ENCODE assay signal across 11 cellular contexts in the genomic region with DNA sequence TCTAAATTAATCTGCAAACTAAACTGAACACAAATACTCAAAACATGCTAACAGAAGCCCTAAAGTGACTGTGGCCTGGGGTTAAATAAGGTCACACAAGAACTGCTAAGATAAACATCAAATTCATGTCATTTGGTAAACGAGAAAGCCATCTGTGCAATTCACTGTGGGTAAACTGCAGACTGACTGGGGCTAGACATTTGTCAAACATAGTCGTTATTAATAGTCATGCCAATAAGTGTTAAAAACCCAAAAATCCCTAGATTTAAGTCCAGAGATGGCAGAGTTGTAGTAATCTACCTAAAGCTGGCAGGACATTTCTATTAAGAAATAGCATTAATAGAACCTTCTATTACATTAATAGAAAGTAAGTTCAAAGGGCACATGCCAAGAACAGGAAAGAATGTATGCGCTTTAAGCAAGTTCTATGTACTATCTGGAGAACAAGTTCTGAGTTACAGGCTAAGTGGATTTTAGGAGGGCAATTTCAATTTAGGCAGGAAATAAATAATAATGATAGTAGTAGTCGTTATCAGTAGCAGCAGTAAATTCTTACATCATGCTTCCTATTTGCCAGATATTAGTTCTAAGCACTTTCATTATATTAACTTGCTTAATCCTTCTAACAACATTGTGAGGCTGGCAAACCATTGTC. TPM values are rescaled to one million over a fixed set of nuclear protein-coding genes. Genes with fewer than 3 reads are reported as not detected.
DNase-seq lines count a peak whose midpoint lies in the region; ATAC-seq, FAIRE-seq and TF ChIP-seq lines count a peak whose summit lies in the region.
"Had no signal": no experiment of that assay in that cellular context is flagged by ENCODE, and none has a peak within 500 bp of the region (broad histone marks: within the 10 kb centered on the region; RNA-seq: fewer than 3 reads in every experiment).

No MANE protein-coding gene starts in this region.

- no peaks in the 10 kb centered on the region for H3K9me3 ChIP-seq in naive thymus-derived CD4-positive, alpha-beta T cell (ENCODE audit: control insufficient read depth in 2 of 3, low read length in 3 of 3)
- no peaks in the 10 kb centered on the region for H3K9me3 ChIP-seq in psoas muscle

- peaks cover 32 to 88% (median 75%) of the 10 kb centered on the region in 7 donors for H3K4me1 Mint-ChIP-seq in naive thymus-derived CD4-positive, alpha-beta T cell
- H3K4me1 Mint-ChIP-seq: nephron, WTC11 had no signal

- intact Hi-C loops in naive thymus-derived CD4-positive, alpha-beta T cell (cut with micrococcal nuclease) = loop anchor here in 1 of 2 donors (5.0 kb wide), 1 partner anchor 1871 kb away; no protein-coding TSS in a partner anchor
- intact Hi-C loops in psoas muscle (cut with DNase I) (no loop called here), posterior cingulate gyrus (cut with DNase I) (no loop called here)

- DNase-seq in GM12892 (ENCODE audit: insufficient read length) (no peak), psoas muscle (no peak), posterior cingulate gyrus (no peak), HTR-8/SVneo (ENCODE audit: insufficient read length, low spot score) (no peak)
- peak in 5 of 9 donors; percentile 17 to 45 (median 28) for DNase-seq in naive thymus-derived CD4-positive, alpha-beta T cell
- DNase-seq: brain microvascular endothelial cell, NCI-H510A had no signal

- H3K4me1 ChIP-seq in naive thymus-derived CD4-positive, alpha-beta T cell (ENCODE audit: control insufficient read depth in 2 of 2, insufficient read depth in 2 of 2, low read length in 2 of 2) = peaks cover 33 to 37% of the 10 kb centered on the region in 2 donors
- peaks cover 31% of the 10 kb centered on the region for H3K4me1 ChIP-seq in psoas muscle

- CTCF ChIA-PET in naive thymus-derived CD4-positive, alpha-beta T cell (lab: Charles Lee) = interaction anchor here (0.6 kb wide), 1 partner anchor 28 kb away, joined by 3 read pairs; no protein-coding TSS in a partner anchor

- POLR2A ChIA-PET in naive thymus-derived CD4-positive, alpha-beta T cell (lab: Charles Lee) = interaction anchor here (1.7 kb wide), 1 partner anchor 9 kb away, joined by 19 read pairs; a partner anchor contains a TSS

- TF ChIP-seq CTCF in VCaP (conservative IDR thresholded peaks at IDR 0.05) = no peak
- TF ChIP-seq CTCF in psoas muscle (IDR thresholded peaks at IDR 0.05) = no peak

- peak overlapping the region in 8 of 9 donors; percentile 66 to 94 (median 86) for H3K27ac Mint-ChIP-seq in naive thymus-derived CD4-positive, alpha-beta T cell
- H3K27ac Mint-ChIP-seq: nephron, WTC11 had no signal

- peak overlapping the region in 9 of 10 donors; percentile 11 to 67 (median 61) for H3K4me3 Mint-ChIP-seq in naive thymus-derived CD4-positive, alpha-beta T cell
- H3K4me3 Mint-ChIP-seq: nephron, WTC11 had no signal

- no peaks in the 10 kb centered on the region for H3K27me3 Mint-ChIP-seq in naive thymus-derived CD4-positive, alpha-beta T cell

- H3K27ac ChIP-seq in VCaP (peak overlapping the region; percentile 21; the same call in 1 of the 2 replicates), psoas muscle (no peak overlapping the region)
- H3K27ac ChIP-seq in naive thymus-derived CD4-positive, alpha-beta T cell (ENCODE audit: low read depth, low read length) = peak overlapping the region; percentile 24
- H3K27ac ChIP-seq: brain microvascular endothelial cell had no signal

- H3K36me3 Mint-ChIP-seq in naive thymus-derived CD4-positive, alpha-beta T cell = peaks cover 0 to 26% (median 7%) of the 10 kb centered on the region in 5 donors
- H3K36me3 Mint-ChIP-seq: WTC11 had no signal

- WGBS in psoas muscle, 3 donors = 34 to 41% (median 38%) methylated on average over 4 of the region's 4 CpGs

- no peak for TF ChIP-seq POLR2A in GM12892 (IDR thresholded peaks at IDR 0.05; ENCODE audit: low read depth, low read length)

- no peaks in the 10 kb centered on the region for H3K27me3 ChIP-seq in naive thymus-derived CD4-positive, alpha-beta T cell (ENCODE audit: control insufficient read depth in 2 of 2, insufficient read depth in 2 of 2, low read length in 2 of 2)
- no peaks in the 10 kb centered on the region for H3K27me3 ChIP-seq in psoas muscle (ENCODE audit: insufficient read depth in 3 of 3, low read length in 2 of 3)
- H3K27me3 ChIP-seq: brain microvascular endothelial cell had no signal

- no peak overlapping the region for H3K4me3 ChIP-seq in naive thymus-derived CD4-positive, alpha-beta T cell (ENCODE audit: low read length)
- no peak overlapping the region for H3K4me3 ChIP-seq in psoas muscle

- ATAC-seq in HG03064 (IDR thresholded peaks at IDR 0.05; ENCODE audit: low read depth, unreplicated experiment) (peak; percentile 40), psoas muscle (no peak)
- ATAC-seq in naive thymus-derived CD4-positive, alpha-beta T cell = peak; percentile 68
- ATAC-seq: WTC11 had no signal

- FAIRE-seq in GM12892 (lab: Jason Lieb, UNC) = peak; percentile 5
- FAIRE-seq in HTR-8/SVneo (lab: Jason Lieb, UNC) = no peak

- no peaks in the 10 kb centered on the region for H3K36me3 ChIP-seq in naive thymus-derived CD4-positive, alpha-beta T cell (ENCODE audit: control insufficient read depth in 2 of 3, insufficient read depth in 3 of 3, low read length in 3 of 3)
- H3K36me3 ChIP-seq in psoas muscle (ENCODE audit: insufficient read depth in 1 of 2, low read depth in 1 of 2) = peaks cover 0 to 19% of the 10 kb centered on the region in 2 donors
- H3K36me3 ChIP-seq: brain microvascular endothelial cell had no signal

- H3K9me3 Mint-ChIP-seq in naive thymus-derived CD4-positive, alpha-beta T cell = no peaks in the 10 kb centered on the region
- H3K9me3 Mint-ChIP-seq: nephron, WTC11 had no signal

RNA-seq across cellular contexts. Expression of a gene that starts 8.6 kb away (rescaled TPM):
- polyA plus RNA-seq in GM12892 (2012; ENCODE audit: missing spikeins) = 6.8 TPM
- 10 to 100 TPM; 21.0 to 55.9 (median 33.9) TPM for total RNA-seq in naive thymus-derived CD4-positive, alpha-beta T cell
- polyA plus RNA-seq in naive thymus-derived CD4-positive, alpha-beta T cell = 10 to 100 TPM in 1 of 2 donors, 1 to 10 TPM in 1; 9.3 to 12.4 TPM
- 10 to 100 TPM; 19.2 to 36.4 (median 27.9) TPM for total RNA-seq in psoas muscle
- polyA plus RNA-seq in psoas muscle = 10 to 100 TPM; 13.0 to 24.6 (median 24.0) TPM

Comparison
In these comparisons a context has a peak if more than half of its experiments do, and no peak if none do; other contexts are left out.
1. DNase-seq: peak in naive thymus-derived CD4-positive, alpha-beta T cell (5 of 9); none in GM12892 (single experiment), psoas muscle (0 of 2), posterior cingulate gyrus (0 of 10) and HTR-8/SVneo (single experiment).
2. ATAC-seq: peak in HG03064 (single experiment) and naive thymus-derived CD4-positive, alpha-beta T cell (single experiment); none in psoas muscle (0 of 4).